ENCODE assay signal across 19 cellular contexts in genomic region chr9:2718001-2718697, GRCh38. TPM values are rescaled to one million over a fixed set of nuclear protein-coding genes. Genes with fewer than 3 reads are reported as not detected.
A peak's percentile ranks its signal among the peaks of the same experiment; 100 is the strongest.
DNase-seq lines count a peak whose midpoint lies in the region; ATAC-seq and TF ChIP-seq lines count a peak whose summit lies in the region.
"Had no signal": no experiment of that assay in that cellular context is flagged by ENCODE, and none has a peak within 500 bp of the region (broad histone marks: within the 10 kb centered on the region; RNA-seq: fewer than 3 reads in every experiment).

No MANE protein-coding gene starts in this region.

- H2AFZ ChIP-seq in neuronal stem cell (ENCODE audit: low read length), result no peak overlapping the region
- no peak overlapping the region for H2AFZ ChIP-seq in OCI-LY7 (ENCODE audit: low read length)

- POLR2A ChIA-PET in OCI-LY7 (lab: Charles Lee), result interaction anchor here (1.0 kb wide), 1 partner anchor 125 kb away, joined by 4 read pairs; no protein-coding TSS in a partner anchor

- peak overlapping the region; percentile 50 for H2AK5ac ChIP-seq in neuronal stem cell (ENCODE audit: low read depth, low read length)

- no peaks in the 10 kb centered on the region for H4K20me1 ChIP-seq in OCI-LY7 (ENCODE audit: insufficient read depth, low read length)

- no peak for ATAC-seq in Right ventricle myocardium inferior
- no peak for ATAC-seq in left cardiac atrium
- ATAC-seq in gastroesophageal sphincter, result peak; percentile 7
- ATAC-seq: A549, HCT116 had no signal

- H3K23ac ChIP-seq in neuronal stem cell (ENCODE audit: low read depth, low read length, poor library complexity), result peak overlapping the region; percentile 71

- BruUV-seq in OCI-LY7 (replicated peaks; lab: Mats Ljungman, UMichigan), result no TSS peak

- intact Hi-C loops in Right ventricle myocardium inferior (cut with DNase I) (no loop called here), left cardiac atrium (cut with DNase I) (no loop called here), testis (cut with DNase I; ENCODE audit: low total_unique reads) (no loop called here), transverse colon (cut with DNase I; ENCODE audit: low total_unique reads) (no loop called here), OCI-LY7 (cut with micrococcal nuclease; ENCODE audit: unreplicated experiment) (no loop called here)

- no peak overlapping the region for H3K27ac ChIP-seq in gastroesophageal sphincter
- no peak overlapping the region for H3K27ac ChIP-seq in neuronal stem cell (replicated peaks; ENCODE audit: low read length)
- H3K27ac ChIP-seq in testis, result no peak overlapping the region
- no peak overlapping the region for H3K27ac ChIP-seq in transverse colon
- H3K27ac ChIP-seq in OCI-LY7 (ENCODE audit: low read depth, low read length, poor library complexity, severe bottlenecking), result no peak overlapping the region
- H3K27ac ChIP-seq: 22Rv1, A549, C4-2B had no signal

- H3K14ac ChIP-seq in neuronal stem cell (ENCODE audit: low read length), result peak overlapping the region; percentile 6

- no peaks in the 10 kb centered on the region for H3K9me2 ChIP-seq in OCI-LY7 (ENCODE audit: insufficient read depth, low read length)

- no peak for TF ChIP-seq CTCF in gastroesophageal sphincter (IDR thresholded peaks at IDR 0.05)
- TF ChIP-seq CTCF in testis (IDR thresholded peaks at IDR 0.05), result no peak
- no peak for TF ChIP-seq CTCF in transverse colon (IDR thresholded peaks at IDR 0.05)
- TF ChIP-seq CTCF in OCI-LY7 (conservative IDR thresholded peaks at IDR 0.05; ENCODE audit: low read length), result no peak

- no peak for TF ChIP-seq POLR2A in gastroesophageal sphincter (IDR thresholded peaks at IDR 0.05)
- no peak for TF ChIP-seq POLR2A in testis (IDR thresholded peaks at IDR 0.05)
- TF ChIP-seq POLR2A in transverse colon (IDR thresholded peaks at IDR 0.05), result no peak

- CTCF ChIA-PET in OCI-LY7 (lab: Charles Lee; ENCODE audit: unreplicated experiment), result interaction anchor here (0.6 kb wide), 1 partner anchor 339 kb away, joined by 4 read pairs; no protein-coding TSS in a partner anchor

- H3K4ac ChIP-seq in neuronal stem cell (ENCODE audit: low read length), result peak overlapping the region; percentile 94

- 97 to 100% methylated on average over 5 to 14 of the region's 69 CpGs for WGBS in gastroesophageal sphincter (ENCODE audit: low coverage in 1 of 2), 2 donors
- no CpG with 5 or more reads among the region's 69 CpGs for WGBS in neuronal stem cell (ENCODE audit: extremely low coverage in 2 of 2, insufficient read length in 2 of 2, insufficient replicate concordance in 1 of 2), 2 donors
- WGBS in testis, 2 donors, result 63 to 86% methylated on average over 46 to 68 of the region's 69 CpGs
- WGBS in transverse colon (ENCODE audit: low coverage in 1 of 2), 2 donors, result 98 to 100% methylated on average over 9 to 64 of the region's 69 CpGs

- TF ChIP-seq EP300 in gastroesophageal sphincter (IDR thresholded peaks at IDR 0.05) (no peak), transverse colon (IDR thresholded peaks at IDR 0.05; ENCODE audit: low read depth) (no peak)

- no peaks in the 10 kb centered on the region for H3K9me3 ChIP-seq in gastroesophageal sphincter
- peaks cover 2 to 4% of the 10 kb centered on the region in 2 donors for H3K9me3 ChIP-seq in neuronal stem cell (replicated peaks in 1 of 2; ENCODE audit: control insufficient read depth in 2 of 2, insufficient read depth in 1 of 2, low read depth in 1 of 2, low read length in 2 of 2)
- no peaks in the 10 kb centered on the region for H3K9me3 ChIP-seq in testis
- no peaks in the 10 kb centered on the region for H3K9me3 ChIP-seq in transverse colon
- no peaks in the 10 kb centered on the region for H3K9me3 ChIP-seq in OCI-LY7 (ENCODE audit: low read length)
- H3K9me3 ChIP-seq: A549 had no signal

- peak overlapping the region; percentile 68 for H3K9ac ChIP-seq in neuronal stem cell (ENCODE audit: low read depth, low read length, poor library complexity)

- H3K79me2 ChIP-seq in OCI-LY7 (ENCODE audit: insufficient read depth, low read depth, low read length), result no peaks in the 10 kb centered on the region

- no peak overlapping the region for H3K4me2 ChIP-seq in neuronal stem cell (ENCODE audit: insufficient read depth, low read length, poor library complexity, severe bottlenecking)
- no peak overlapping the region for H3K4me2 ChIP-seq in OCI-LY7 (ENCODE audit: low read length)
- H3K4me2 ChIP-seq: A549 had no signal

- H2BK120ac ChIP-seq in neuronal stem cell (ENCODE audit: low read depth, low read length), result no peak overlapping the region

- in situ Hi-C loops in transverse colon (cut with MboI; ENCODE audit: low pct_ligation_motif_present in 1 of 4, low pct_unique_long_range_greater_than_20kb in 1 of 4, low sequenced_read_pairs in 3 of 4), result no loop called here

- no peak overlapping the region for H2BK15ac ChIP-seq in neuronal stem cell (ENCODE audit: low read length)

- H2BK5ac ChIP-seq in neuronal stem cell (ENCODE audit: low read length), result peak overlapping the region; percentile 36

- H3K36me3 ChIP-seq in gastroesophageal sphincter (peaks cover 0 to 7% of the 10 kb centered on the region in 2 donors), neuronal stem cell (replicated peaks in 1 of 2; ENCODE audit: control insufficient read depth in 2 of 2, insufficient read depth in 2 of 2, low read length in 2 of 2) (peaks cover 10% of the 10 kb centered on the region in 2 donors), testis (ENCODE audit: low read depth, missing control alignments) (no peaks in the 10 kb centered on the region), transverse colon (no peaks in the 10 kb centered on the region), OCI-LY7 (ENCODE audit: insufficient read depth, low read length) (0 out of 2 replicates have a peak, but pooled peaks cover 10% of the 10 kb centered on the region)

- peak overlapping the region; percentile 70 for H3K18ac ChIP-seq in neuronal stem cell (ENCODE audit: low read length)

- peak overlapping the region; percentile 48 for H4K91ac ChIP-seq in neuronal stem cell (ENCODE audit: low read depth, low read length, poor library complexity)

- no peak overlapping the region for H3K4me3 ChIP-seq in gastroesophageal sphincter
- H3K4me3 ChIP-seq in neuronal stem cell (ENCODE audit: low read length in 2 of 2), result peak overlapping the region in 1 of 2 donors; percentile 63
- peak overlapping the region; percentile 48 to 60 for H3K4me3 ChIP-seq in testis
- no peak overlapping the region for H3K4me3 ChIP-seq in transverse colon
- no peak overlapping the region for H3K4me3 ChIP-seq in OCI-LY7 (ENCODE audit: low read depth, low read length, poor library complexity, severe bottlenecking)
- H3K4me3 ChIP-seq: A549 had no signal

- H3K79me1 ChIP-seq in neuronal stem cell (ENCODE audit: low read depth, low read length), result no peaks in the 10 kb centered on the region

- H3K27me3 ChIP-seq in gastroesophageal sphincter (no peaks in the 10 kb centered on the region), neuronal stem cell (ENCODE audit: control insufficient read depth in 3 of 3, insufficient read depth in 3 of 3, low read depth in 1 of 3, low read length in 3 of 3) (no peaks in the 10 kb centered on the region), testis (no peaks in the 10 kb centered on the region), transverse colon (no peaks in the 10 kb centered on the region)

- peak; percentile 56 for DNase-seq in Right ventricle myocardium inferior (ENCODE audit: missing footprints)
- DNase-seq in left cardiac atrium, result no peak
- no peak for DNase-seq in neuronal stem cell (ENCODE audit: low spot score)
- DNase-seq in testis, result peak; percentile 72
- no peak for DNase-seq in transverse colon
- DNase-seq in OCI-LY7 (ENCODE audit: low spot score), result no peak
- no peak for DNase-seq in MV-4-11 (lab: John Stamatoyannopoulos, UW)
- DNase-seq: AML-193; Caco-2; CD4-positive, alpha-beta T cell; GOT3; H7; HFFc6 had no signal

- H2BK12ac ChIP-seq in neuronal stem cell (ENCODE audit: low read length), result no peak overlapping the region

- peak overlapping the region; percentile 10 for H4K8ac ChIP-seq in neuronal stem cell (ENCODE audit: low read depth, low read length)

- H3K4me1 ChIP-seq in gastroesophageal sphincter (no peaks in the 10 kb centered on the region), neuronal stem cell (ENCODE audit: control insufficient read depth in 2 of 2, insufficient read depth in 1 of 2, low read depth in 1 of 2, low read length in 2 of 2) (peaks cover 2 to 6% of the 10 kb centered on the region in 2 donors), testis (peaks cover 4% of the 10 kb centered on the region), transverse colon (no peaks in the 10 kb centered on the region), OCI-LY7 (ENCODE audit: insufficient read depth, low read length, poor library complexity, severe bottlenecking) (no peaks in the 10 kb centered on the region)

RNA-seq across cellular contexts. Expression of gene KCNV2, which starts 0.8 kb away (rescaled TPM):
- not detected for total RNA-seq in Right ventricle myocardium inferior
- not detected for total RNA-seq in left cardiac atrium
- total RNA-seq in gastroesophageal sphincter, result not detected
- not detected for polyA plus RNA-seq in neuronal stem cell (2013, experiment 1 of 2)
- polyA plus RNA-seq in neuronal stem cell (2013, experiment 2 of 2), result not detected
- 1 to 10 TPM; 4.3 to 8.4 TPM for total RNA-seq in testis
- polyA plus RNA-seq in testis (ENCODE audit: insufficient read depth, low read depth, low replicate concordance), result 4.7 TPM
- not detected for total RNA-seq in transverse colon
- not detected in 2 replicates for total RNA-seq in OCI-LY7 (2014; rRNA removed; shearing (Covaris generic))
- not detected in 2 replicates for total RNA-seq in OCI-LY7 (2022)
- total RNA-seq: Caco-2; CD4-positive, alpha-beta T cell; HFFc6 had no signal
- polyA plus RNA-seq: A549, BJ had no signal

Comparison
In these comparisons a context has a peak if more than half of its experiments do, and no peak if none do; other contexts are left out.
1. DNase-seq: peak in Right ventricle myocardium inferior (single experiment) and testis (single experiment); none in left cardiac atrium (single experiment), neuronal stem cell (single experiment), transverse colon (single experiment), OCI-LY7 (single experiment) and MV-4-11 (single experiment).
2. H3K4me3 ChIP-seq: peak in testis (2 of 2); none in gastroesophageal sphincter (0 of 2), transverse colon (0 of 4) and OCI-LY7 (single experiment).